ENCODE assay signal across 27 cellular contexts in the genomic region with DNA sequence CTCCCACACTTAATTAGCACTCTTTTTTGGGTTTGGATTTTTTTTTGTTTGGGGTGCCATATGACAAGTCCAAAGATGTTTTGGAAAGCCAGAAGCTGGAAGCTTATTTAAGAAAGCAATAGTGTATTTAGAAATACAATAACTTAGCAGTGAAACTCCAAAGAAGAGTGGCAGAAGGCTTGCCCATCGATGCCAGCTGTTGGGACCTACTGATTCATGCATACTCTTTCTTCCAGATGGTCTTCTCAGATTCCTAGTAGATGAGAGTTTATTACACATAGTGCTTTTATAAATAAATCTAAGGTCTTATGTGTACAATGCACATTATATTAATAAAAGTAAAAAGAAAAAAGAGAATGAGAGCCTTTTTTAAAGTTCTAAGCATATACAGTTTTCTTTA.
"Had no signal": no experiment of that assay in that cellular context is flagged by ENCODE, and none has a peak within 500 bp of the region (broad histone marks: within the 10 kb centered on the region; RNA-seq: fewer than 3 reads in every experiment).

No MANE protein-coding gene starts in this region.

- H3K4me3 Mint-ChIP-seq: activated CD4-positive, alpha-beta memory T cell treated with anti-CD3 and anti-CD28 coated beads, Interleukin-2, amount 10 ng/mL, durations not matched to agents 7 days and 5 days; activated CD4-positive, alpha-beta T cell treated with anti-CD3 and anti-CD28 coated beads for 36 hours; activated CD4-positive, alpha-beta T cell treated with anti-CD3 and anti-CD28 coated beads, Interleukin-2, amount 10 ng/mL, durations not matched to agents 24 days and 14 days; activated naive CD4-positive, alpha-beta T cell treated with anti-CD3 and anti-CD28 coated beads for 36 hours; activated naive CD4-positive, alpha-beta T cell treated with anti-CD3 and anti-CD28 coated beads, Interleukin-2, amount 50 U/mL, for 24 hours; activated naive CD8-positive, alpha-beta T cell treated with anti-CD3 and anti-CD28 coated beads for 36 hours; activated naive CD8-positive, alpha-beta T cell treated with anti-CD3 and anti-CD28 coated beads, Interleukin-2, amount 50 U/mL, for 24 hours; activated T-cell treated with anti-CD3 and anti-CD28 coated beads, Interleukin-2, amount 50 U/mL, for 4 hours; effector memory CD8-positive, alpha-beta T cell had no signal

- H3K4me1 Mint-ChIP-seq: activated CD4-positive, alpha-beta memory T cell treated with anti-CD3 and anti-CD28 coated beads, Interleukin-2, amount 10 ng/mL, durations not matched to agents 7 days and 5 days; activated CD4-positive, alpha-beta T cell treated with anti-CD3 and anti-CD28 coated beads for 36 hours; activated CD4-positive, alpha-beta T cell treated with anti-CD3 and anti-CD28 coated beads, Interleukin-2, amount 10 ng/mL, durations not matched to agents 24 days and 14 days; activated naive CD4-positive, alpha-beta T cell treated with anti-CD3 and anti-CD28 coated beads, Interleukin-2, amount 50 U/mL, for 24 hours; activated naive CD8-positive, alpha-beta T cell treated with anti-CD3 and anti-CD28 coated beads for 36 hours; activated naive CD8-positive, alpha-beta T cell treated with anti-CD3 and anti-CD28 coated beads, Interleukin-2, amount 50 U/mL, for 24 hours had no signal

- DNase-seq: activated CD4-positive, alpha-beta memory T cell treated with anti-CD3 and anti-CD28 coated beads, Interleukin-2, amount 10 ng/mL, durations not matched to agents 7 days and 5 days; activated CD4-positive, alpha-beta T cell treated with anti-CD3 and anti-CD28 coated beads for 36 hours; activated CD4-positive, alpha-beta T cell treated with anti-CD3 and anti-CD28 coated beads, Interleukin-2, amount 10 ng/mL, durations not matched to agents 24 days and 14 days; activated CD4-positive, CD25-positive, alpha-beta regulatory T cell; activated CD4-positive, CD25-positive, alpha-beta regulatory T cell treated with anti-CD3 and anti-CD28 coated beads, Interleukin-2, amount 50 U/mL, for 72 hours; activated CD8-positive, alpha-beta memory T cell treated with anti-CD3 and anti-CD28 coated beads for 24 hours; activated effector memory CD4-positive, alpha-beta T cell treated with anti-CD3 and anti-CD28 coated beads, Interleukin-2, amount 50 U/mL, for 16 hours; activated naive CD4-positive, alpha-beta T cell treated with anti-CD3 and anti-CD28 coated beads for 36 hours; activated naive CD8-positive, alpha-beta T cell treated with anti-CD3 and anti-CD28 coated beads for 36 hours; activated naive CD8-positive, alpha-beta T cell treated with anti-CD3 and anti-CD28 coated beads, Interleukin-2, amount 50 U/mL, for 24 hours; activated T-cell treated with anti-CD3 and anti-CD28 coated beads, Interleukin-2, amount 50 U/mL, for 4 hours; adrenal gland; aorta; body of pancreas; caudate nucleus; cortex of kidney; dermis blood vessel endothelial cell; effector CD4-positive, alpha-beta T cell; effector memory CD8-positive, alpha-beta T cell; erythroblast; foreskin melanocyte; heart right ventricle; T-helper 2 cell had no signal

- H3K27ac Mint-ChIP-seq: activated CD4-positive, alpha-beta memory T cell treated with anti-CD3 and anti-CD28 coated beads, Interleukin-2, amount 10 ng/mL, durations not matched to agents 7 days and 5 days; activated CD4-positive, alpha-beta T cell treated with anti-CD3 and anti-CD28 coated beads for 36 hours; activated CD4-positive, alpha-beta T cell treated with anti-CD3 and anti-CD28 coated beads, Interleukin-2, amount 10 ng/mL, durations not matched to agents 24 days and 14 days; activated naive CD4-positive, alpha-beta T cell treated with anti-CD3 and anti-CD28 coated beads for 36 hours; activated naive CD4-positive, alpha-beta T cell treated with anti-CD3 and anti-CD28 coated beads, Interleukin-2, amount 50 U/mL, for 24 hours; activated naive CD8-positive, alpha-beta T cell treated with anti-CD3 and anti-CD28 coated beads for 36 hours; activated naive CD8-positive, alpha-beta T cell treated with anti-CD3 and anti-CD28 coated beads, Interleukin-2, amount 50 U/mL, for 24 hours; activated T-helper 2 cell treated with anti-CD3 and anti-CD28 coated beads, Interferon-gamma antibody, Interleukin-2, Interleukin-4, amounts not matched to agents 10 μg/mL and 5 μg/mL and 100 μg/mL, durations not matched to agents 14 hours and 24 hours and 36 hours; effector memory CD8-positive, alpha-beta T cell had no signal

- H3K36me3 Mint-ChIP-seq: activated naive CD4-positive, alpha-beta T cell treated with anti-CD3 and anti-CD28 coated beads, Interleukin-2, amount 50 U/mL, for 24 hours; activated naive CD8-positive, alpha-beta T cell treated with anti-CD3 and anti-CD28 coated beads for 36 hours had no signal

- H3K9me3 Mint-ChIP-seq: activated CD4-positive, alpha-beta memory T cell treated with anti-CD3 and anti-CD28 coated beads, Interleukin-2, amount 10 ng/mL, durations not matched to agents 7 days and 5 days; activated CD4-positive, alpha-beta T cell treated with anti-CD3 and anti-CD28 coated beads, Interleukin-2, amount 10 ng/mL, durations not matched to agents 24 days and 14 days; activated naive CD4-positive, alpha-beta T cell treated with anti-CD3 and anti-CD28 coated beads for 36 hours; activated naive CD4-positive, alpha-beta T cell treated with anti-CD3 and anti-CD28 coated beads, Interleukin-2, amount 50 U/mL, for 24 hours; activated naive CD8-positive, alpha-beta T cell treated with anti-CD3 and anti-CD28 coated beads for 36 hours; activated naive CD8-positive, alpha-beta T cell treated with anti-CD3 and anti-CD28 coated beads, Interleukin-2, amount 50 U/mL, for 24 hours; activated T-cell treated with anti-CD3 and anti-CD28 coated beads, Interleukin-2, amount 50 U/mL, for 4 hours; activated T-helper 2 cell treated with anti-CD3 and anti-CD28 coated beads, Interferon-gamma antibody, Interleukin-2, Interleukin-4, amounts not matched to agents 10 μg/mL and 5 μg/mL and 100 μg/mL, durations not matched to agents 14 hours and 24 hours and 36 hours; effector memory CD8-positive, alpha-beta T cell had no signal

- H3K4me1 ChIP-seq: adrenal gland, body of pancreas, esophagus muscularis mucosa, gastroesophageal sphincter, heart right ventricle had no signal

- H3K27me3 ChIP-seq: adrenal gland, body of pancreas, esophagus muscularis mucosa, gastroesophageal sphincter, heart right ventricle had no signal

- H3K4me3 ChIP-seq: adrenal gland, body of pancreas, esophagus muscularis mucosa, gastroesophageal sphincter, heart right ventricle had no signal

- H3K27me3 Mint-ChIP-seq: activated CD4-positive, alpha-beta memory T cell treated with anti-CD3 and anti-CD28 coated beads, Interleukin-2, amount 10 ng/mL, durations not matched to agents 7 days and 5 days; activated CD4-positive, alpha-beta T cell treated with anti-CD3 and anti-CD28 coated beads, Interleukin-2, amount 10 ng/mL, durations not matched to agents 24 days and 14 days; activated naive CD8-positive, alpha-beta T cell treated with anti-CD3 and anti-CD28 coated beads, Interleukin-2, amount 50 U/mL, for 24 hours; effector memory CD8-positive, alpha-beta T cell had no signal

- H3K36me3 ChIP-seq: adrenal gland, esophagus muscularis mucosa, gastroesophageal sphincter, heart right ventricle had no signal

- H3K9me3 ChIP-seq: body of pancreas, esophagus muscularis mucosa, gastroesophageal sphincter, heart right ventricle had no signal

- H3K27ac ChIP-seq: adrenal gland, body of pancreas, esophagus muscularis mucosa, gastroesophageal sphincter, heart right ventricle had no signal
